1 cellular context compared by ENCODE assay signal in the genomic region with DNA sequence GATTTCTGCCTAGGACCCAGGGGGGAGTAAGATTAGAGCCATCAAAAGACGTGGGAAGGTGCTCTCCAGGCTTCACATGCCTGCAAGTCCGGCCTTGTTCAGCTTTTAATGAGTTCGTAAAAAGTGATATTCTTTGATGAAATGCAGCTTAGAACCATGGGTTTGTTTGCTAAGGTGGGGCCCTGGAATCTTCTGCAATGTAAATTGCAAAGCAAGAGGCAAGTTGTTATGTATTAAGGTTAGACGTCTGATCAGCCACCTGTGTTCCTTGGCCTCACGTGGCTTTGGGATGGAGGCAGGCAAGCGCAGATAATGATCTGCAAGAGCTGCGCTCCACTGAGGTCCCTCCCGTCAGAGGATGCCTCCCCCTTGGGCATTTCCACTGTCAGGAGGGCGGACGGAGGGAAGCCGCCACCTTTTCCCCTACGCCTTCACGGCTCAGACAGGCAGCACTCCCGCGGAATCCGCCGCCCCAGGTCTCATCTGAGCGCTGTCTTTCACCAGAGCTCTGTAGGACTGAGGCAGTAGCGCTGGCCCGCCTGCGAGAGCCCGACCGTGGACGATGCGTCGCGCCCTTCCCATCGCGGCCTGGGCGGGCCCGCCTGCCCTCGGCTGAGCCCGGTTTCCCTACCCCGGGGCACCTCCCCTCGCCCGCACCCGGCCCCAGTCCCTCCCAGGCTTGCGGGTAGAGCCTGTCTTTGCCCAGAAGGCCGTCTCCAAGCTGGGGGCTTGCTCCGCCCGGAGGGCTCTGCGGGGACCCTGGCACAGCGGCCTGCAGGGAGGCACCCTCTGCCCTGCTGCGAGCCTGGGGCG.
TF ChIP-seq lines count a peak whose summit lies in the region.

No MANE protein-coding gene starts in this region.

TF ChIP-seq in IMR-90, 13 proteins besides CTCF, POLR2A, EP300 and RAD21:
- TF ChIP-seq BHLHE40 (IDR thresholded peaks at IDR 0.05; ENCODE audit: low read depth, low read length) (no peak), CHD1 (IDR thresholded peaks at IDR 0.05; ENCODE audit: low read depth, low read length) (no peak), CEBPB (IDR thresholded peaks at IDR 0.05; ENCODE audit: low read depth, low read length) (no peak), MXI1 (IDR thresholded peaks at IDR 0.05; ENCODE audit: borderline replicate concordance, low read depth, low read length) (no peak), FOS (IDR thresholded peaks at IDR 0.05; ENCODE audit: low read depth, low read length) (no peak), MAFK (IDR thresholded peaks at IDR 0.05; ENCODE audit: low read depth, low read length) (no peak), SMC3 (IDR thresholded peaks at IDR 0.05; ENCODE audit: low read depth, low read length) (no peak), MAZ (IDR thresholded peaks at IDR 0.05; ENCODE audit: borderline replicate concordance, low read depth, low read length) (no peak)
- TF ChIP-seq, protein P1, sequence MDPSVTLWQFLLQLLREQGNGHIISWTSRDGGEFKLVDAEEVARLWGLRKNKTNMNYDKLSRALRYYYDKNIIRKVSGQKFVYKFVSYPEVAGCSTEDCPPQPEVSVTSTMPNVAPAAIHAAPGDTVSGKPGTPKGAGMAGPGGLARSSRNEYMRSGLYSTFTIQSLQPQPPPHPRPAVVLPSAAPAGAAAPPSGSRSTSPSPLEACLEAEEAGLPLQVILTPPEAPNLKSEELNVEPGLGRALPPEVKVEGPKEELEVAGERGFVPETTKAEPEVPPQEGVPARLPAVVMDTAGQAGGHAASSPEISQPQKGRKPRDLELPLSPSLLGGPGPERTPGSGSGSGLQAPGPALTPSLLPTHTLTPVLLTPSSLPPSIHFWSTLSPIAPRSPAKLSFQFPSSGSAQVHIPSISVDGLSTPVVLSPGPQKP (IDR thresholded peaks at IDR 0.05; ENCODE audit: borderline replicate concordance, low read depth, low read length) = no peak
TF ChIP-seq in IMR-90: peak in this region for 0.
